Comparison of ENCODE assay signal across 1 cellular context in the genomic region with DNA sequence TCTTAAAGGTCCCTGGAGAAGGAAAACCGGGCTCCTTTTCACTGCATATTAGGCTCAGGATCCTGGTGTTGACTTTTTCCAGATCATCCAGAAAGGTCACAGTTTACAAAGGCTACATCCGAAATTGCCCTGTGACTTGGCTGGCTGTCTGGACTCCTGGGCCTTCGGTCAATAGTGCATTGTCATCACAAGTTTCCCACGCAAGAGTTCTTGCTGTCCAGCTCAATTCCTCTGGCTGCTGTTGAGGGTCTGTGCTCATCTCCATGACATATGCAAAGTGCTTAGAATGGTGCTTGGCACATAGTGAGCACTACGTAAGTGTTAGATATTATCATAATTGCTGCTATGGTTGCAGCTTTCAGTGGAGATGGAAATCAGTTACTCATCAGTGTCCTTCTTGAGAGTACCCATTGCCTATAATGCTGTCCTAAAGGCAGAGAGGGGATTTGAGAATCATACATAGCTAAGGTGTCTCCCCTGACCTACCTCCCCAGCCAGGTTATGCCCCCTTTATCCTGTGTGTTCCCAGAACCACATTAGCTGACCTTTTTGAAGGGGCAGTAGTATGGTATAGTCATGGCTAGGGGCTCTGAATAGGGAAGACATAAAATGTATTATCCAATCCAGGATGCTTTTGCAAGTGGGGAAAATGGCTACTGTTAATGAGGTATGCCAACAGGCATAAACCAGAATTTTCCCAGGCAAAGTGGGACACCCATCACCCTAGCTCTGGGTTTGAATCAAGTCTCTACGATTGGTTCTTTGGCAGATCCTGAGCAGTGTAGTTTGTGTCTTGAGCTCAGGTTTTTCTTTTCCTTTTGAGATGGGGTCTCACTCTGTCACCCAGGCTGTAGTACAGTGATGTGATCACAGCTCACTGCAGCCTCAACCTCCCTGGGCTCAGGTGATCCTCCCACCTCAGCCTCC.
TF ChIP-seq lines count a peak whose summit lies in the region.

No MANE protein-coding gene starts in this region.

TF ChIP-seq in HEK293T, 16 proteins besides CTCF, POLR2A, EP300 and RAD21 (continued from another document):
- TF ChIP-seq, protein P1, sequence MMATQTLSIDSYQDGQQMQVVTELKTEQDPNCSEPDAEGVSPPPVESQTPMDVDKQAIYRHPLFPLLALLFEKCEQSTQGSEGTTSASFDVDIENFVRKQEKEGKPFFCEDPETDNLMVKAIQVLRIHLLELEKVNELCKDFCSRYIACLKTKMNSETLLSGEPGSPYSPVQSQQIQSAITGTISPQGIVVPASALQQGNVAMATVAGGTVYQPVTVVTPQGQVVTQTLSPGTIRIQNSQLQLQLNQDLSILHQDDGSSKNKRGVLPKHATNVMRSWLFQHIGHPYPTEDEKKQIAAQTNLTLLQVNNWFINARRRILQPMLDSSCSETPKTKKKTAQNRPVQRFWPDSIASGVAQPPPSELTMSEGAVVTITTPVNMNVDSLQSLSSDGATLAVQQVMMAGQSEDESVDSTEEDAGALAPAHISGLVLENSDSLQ (IDR thresholded peaks at IDR 0.05) = no peak
- TF ChIP-seq LEF1 (IDR thresholded peaks at IDR 0.05; ENCODE audit: borderline replicate concordance) (no peak), TARDBP (IDR thresholded peaks at IDR 0.05) (no peak), FOXK2 (IDR thresholded peaks at IDR 0.05) (no peak), BHLHE40 (IDR thresholded peaks at IDR 0.05; ENCODE audit: borderline replicate concordance) (no peak), ZNF384 (IDR thresholded peaks at IDR 0.05) (no peak), CTBP1 (IDR thresholded peaks at IDR 0.05; ENCODE audit: borderline replicate concordance) (no peak), ELF4 (IDR thresholded peaks at IDR 0.05) (no peak), L3MBTL2 (conservative IDR thresholded peaks at IDR 0.05) (no peak), FOXM1 (IDR thresholded peaks at IDR 0.05; ENCODE audit: borderline replicate concordance) (no peak), SUZ12 (IDR thresholded peaks at IDR 0.05) (no peak), NFRKB (IDR thresholded peaks at IDR 0.05) (no peak), HDGF (IDR thresholded peaks at IDR 0.05; ENCODE audit: borderline replicate concordance) (no peak)
